In genomic region chr17:64781810-64782555, GRCh38 we compare ENCODE assay signal across 8 cellular contexts.
DNase-seq lines count a peak whose midpoint lies in the region; ATAC-seq and TF ChIP-seq lines count a peak whose summit lies in the region.

No MANE protein-coding gene starts in this region.

- peaks cover 10% of the 10 kb centered on the region; the same call in 1 of the 2 replicates for H3F3A ChIP-seq in MM.1S (ENCODE audit: insufficient read depth, low read length)

- H3K9me2 ChIP-seq in MM.1S (replicated peaks; ENCODE audit: insufficient read depth, low read length) = no peaks in the 10 kb centered on the region

- no peak for TF ChIP-seq CTCF in CD14-positive monocyte (IDR thresholded peaks at IDR 0.05)
- TF ChIP-seq CTCF in MM.1S (IDR thresholded peaks at IDR 0.05; ENCODE audit: low read length) = no peak

- intact Hi-C loops in CD14-positive monocyte (cut with micrococcal nuclease) = no loop called here

- no peaks in the 10 kb centered on the region for H4K20me1 ChIP-seq in MM.1S (ENCODE audit: insufficient read depth, low read length)

- H3K9me3 ChIP-seq in MM.1S (replicated peaks; ENCODE audit: insufficient read depth, low read length) (no peaks in the 10 kb centered on the region), ectodermal cell (ENCODE audit: control insufficient read depth, low read length) (no peaks in the 10 kb centered on the region)

- H3K4me1 ChIP-seq in MM.1S (ENCODE audit: low read length) = 0 out of 2 replicates have a peak, but pooled peaks cover 6% of the 10 kb centered on the region
- peaks cover 24% of the 10 kb centered on the region for H3K4me1 ChIP-seq in ectodermal cell (ENCODE audit: control insufficient read depth, insufficient read depth, low read length)

- H3K79me2 ChIP-seq in MM.1S (ENCODE audit: low read length) = no peaks in the 10 kb centered on the region

- H3K9me3 Mint-ChIP-seq in CD14-positive monocyte = peaks cover 0 to 4% (median 0%) of the 10 kb centered on the region in 7 donors
- H3K9me3 Mint-ChIP-seq in naive B cell = no peaks in the 10 kb centered on the region

- H3K27ac ChIP-seq in MM.1S (ENCODE audit: low read length) (no peak overlapping the region), ectodermal cell (ENCODE audit: insufficient read depth, low read depth, low read length, poor library complexity, severe bottlenecking) (no peak overlapping the region)

- DNase-seq in CD14-positive monocyte (ENCODE audit: low spot score) (no peak), MM.1S (no peak), naive B cell (no peak), CD1c-positive myeloid dendritic cell (ENCODE audit: extremely low spot score) (no peak), NCI-H2107 (lab: John Stamatoyannopoulos, UW) (no peak), nucleus accumbens (lab: John Stamatoyannopoulos, UW) (no peak)

- peak overlapping the region; percentile 27; the same call in 1 of the 2 replicates for H3K4me2 ChIP-seq in MM.1S (ENCODE audit: low read depth, low read length)

- H3K36me3 Mint-ChIP-seq in CD14-positive monocyte (peaks cover 41 to 52% of the 10 kb centered on the region in 2 donors), naive B cell (peaks cover 0 to 7% of the 10 kb centered on the region in 2 donors)

- ATAC-seq in naive B cell (ENCODE audit: low read depth in 2 of 2) = no peak
- ATAC-seq in GM19463 (IDR thresholded peaks at IDR 0.05; ENCODE audit: unreplicated experiment) = no peak

- H3K4me3 ChIP-seq in MM.1S (ENCODE audit: low read length) (no peak overlapping the region), ectodermal cell (ENCODE audit: insufficient read depth, low read depth, low read length) (peak overlapping the region; percentile 39)

- H3K4me1 Mint-ChIP-seq in CD14-positive monocyte = peaks cover 50% of the 10 kb centered on the region
- H3K4me1 Mint-ChIP-seq in naive B cell = peaks cover 20 to 33% (median 22%) of the 10 kb centered on the region in 3 donors

- H3K36me3 ChIP-seq in MM.1S (replicated peaks; ENCODE audit: insufficient read depth, low read length) (no peaks in the 10 kb centered on the region), ectodermal cell (ENCODE audit: control insufficient read depth, insufficient read depth, low read length) (no peaks in the 10 kb centered on the region)

- no peak overlapping the region for H2AFZ ChIP-seq in MM.1S (ENCODE audit: low read length)

- H3K4me3 Mint-ChIP-seq in CD14-positive monocyte = peak overlapping the region; percentile 56 to 60
- H3K4me3 Mint-ChIP-seq in naive B cell = peak overlapping the region; percentile 45 to 87 (median 71)

- no peak overlapping the region for H3K9ac ChIP-seq in MM.1S (ENCODE audit: low read length)

- H3K27me3 Mint-ChIP-seq in CD14-positive monocyte (ENCODE audit: low read depth in 3 of 3) (peaks cover 8 to 21% (median 18%) of the 10 kb centered on the region in 3 donors), naive B cell (peaks cover 0 to 7% (median 6%) of the 10 kb centered on the region in 3 donors)

- H3K27ac Mint-ChIP-seq in CD14-positive monocyte (peak overlapping the region in 3 of 7 donors; percentile 35 to 71 (median 60)), naive B cell (peak overlapping the region in 4 of 6 donors; percentile 5 to 77 (median 48))

- H3K27me3 ChIP-seq in MM.1S (replicated peaks; ENCODE audit: insufficient read depth, low read length) (peaks cover 19% of the 10 kb centered on the region), ectodermal cell (ENCODE audit: control insufficient read depth, insufficient read depth, low read length, poor library complexity, severe bottlenecking) (peaks cover 55% of the 10 kb centered on the region)

- 54 to 55% methylated on average over 17 of the region's 17 CpGs for WGBS in ectodermal cell, 2 experiments
